1 cellular context compared by ENCODE assay signal in genomic region chrX:154056739-154057367, GRCh38.
TF ChIP-seq lines count a peak whose summit lies in the region.

No MANE protein-coding gene starts in this region.

TF ChIP-seq in GM12878, 131 proteins besides CTCF, POLR2A, EP300 and RAD21 (continued from another document):
- TF ChIP-seq PRDM15 (CRISPR knock-in tag; IDR thresholded peaks at IDR 0.05): no peak
- no peak for TF ChIP-seq SMC3 (IDR thresholded peaks at IDR 0.05; ENCODE audit: borderline replicate concordance, low read length)
- TF ChIP-seq BCLAF1 (IDR thresholded peaks at IDR 0.05): no peak
- TF ChIP-seq NR2C1 (IDR thresholded peaks at IDR 0.05): no peak
- no peak for TF ChIP-seq PKNOX1 (IDR thresholded peaks at IDR 0.05)
- no peak for TF ChIP-seq GATAD2B (conservative IDR thresholded peaks at IDR 0.05; ENCODE audit: low read depth)
- no peak for TF ChIP-seq ZNF274 (IDR thresholded peaks at IDR 0.05; ENCODE audit: insufficient read depth, insufficient read length)
- TF ChIP-seq E4F1 (IDR thresholded peaks at IDR 0.05; ENCODE audit: borderline replicate concordance, partially characterized antibody): no peak
- no peak for TF ChIP-seq MYC (IDR thresholded peaks at IDR 0.05; ENCODE audit: insufficient read depth, insufficient read length, insufficient replicate concordance, low read length, severe bottlenecking)
- TF ChIP-seq MTA2 (IDR thresholded peaks at IDR 0.05; ENCODE audit: low read depth): no peak
- no peak for TF ChIP-seq SUPT20H (IDR thresholded peaks at IDR 0.05; ENCODE audit: borderline replicate concordance, control insufficient read depth, low read depth, low read length)
- TF ChIP-seq WRNIP1 (IDR thresholded peaks at IDR 0.05; ENCODE audit: borderline replicate concordance, low read depth, low read length): no peak
- no peak for TF ChIP-seq MYB (IDR thresholded peaks at IDR 0.05; ENCODE audit: borderline replicate concordance, low read depth, low read length)
- no peak for TF ChIP-seq IKZF1 (conservative IDR thresholded peaks at IDR 0.05)
- no peak for TF ChIP-seq TCF3 (IDR thresholded peaks at IDR 0.05; ENCODE audit: borderline replicate concordance, insufficient read depth, low read depth, low read length)
